Comparison of ENCODE assay signal across 8 cellular contexts in the genomic region with DNA sequence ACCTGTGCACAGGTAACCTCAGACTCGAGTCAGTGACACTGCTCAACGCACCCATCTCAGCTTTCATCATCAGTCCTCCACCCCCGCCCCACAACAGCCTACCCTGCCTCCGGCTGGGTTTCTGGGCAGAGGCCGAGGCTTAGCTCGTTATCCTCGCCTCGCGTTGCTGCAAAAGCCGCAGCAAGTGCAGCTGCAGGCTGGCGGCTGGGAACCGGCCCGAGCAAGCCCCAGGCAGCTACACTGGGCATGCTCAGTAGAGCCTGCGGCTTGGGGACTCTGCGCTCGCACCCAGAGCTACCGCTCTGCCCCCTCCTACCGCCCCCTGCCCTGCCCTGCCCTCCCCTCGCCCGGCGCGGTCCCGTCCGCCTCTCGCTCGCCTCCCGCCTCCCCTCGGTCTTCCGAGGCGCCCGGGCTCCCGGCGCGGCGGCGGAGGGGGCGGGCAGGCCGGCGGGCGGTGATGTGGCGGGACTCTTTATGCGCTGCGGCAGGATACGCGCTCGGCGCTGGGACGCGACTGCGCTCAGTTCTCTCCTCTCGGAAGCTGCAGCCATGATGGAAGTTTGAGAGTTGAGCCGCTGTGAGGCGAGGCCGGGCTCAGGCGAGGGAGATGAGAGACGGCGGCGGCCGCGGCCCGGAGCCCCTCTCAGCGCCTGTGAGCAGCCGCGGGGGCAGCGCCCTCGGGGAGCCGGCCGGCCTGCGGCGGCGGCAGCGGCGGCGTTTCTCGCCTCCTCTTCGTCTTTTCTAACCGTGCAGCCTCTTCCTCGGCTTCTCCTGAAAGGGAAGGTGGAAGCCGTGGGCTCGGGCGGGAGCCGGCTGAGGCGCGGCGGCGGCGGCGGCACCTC. TPM values are rescaled to one million over a fixed set of nuclear protein-coding genes. Genes with fewer than 3 reads are reported as not detected.
DNase-seq lines count a peak whose midpoint lies in the region; ATAC-seq and TF ChIP-seq lines count a peak whose summit lies in the region.

A gene with protein sequence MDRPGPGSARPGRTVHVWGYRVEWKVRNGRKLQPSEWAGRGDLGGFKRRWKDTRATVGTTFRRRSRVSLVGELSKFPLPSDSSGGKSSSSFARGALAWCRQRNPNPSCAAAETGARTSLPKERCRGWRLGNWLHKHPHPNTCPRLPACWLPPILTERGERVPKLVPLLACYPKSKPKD (minus strand): TSS at position 432 of the 842 bp plus-strand sequence. CDS start 1,046 bp downstream, outside the sequence.
A gene (plus strand): TSS at position 524 of the 842 bp plus-strand sequence. CDS start 845 bp downstream, outside the sequence.

- peak within 1 kb of the TSS; percentile 91 for H3K4me3 Mint-ChIP-seq in activated CD4-positive, alpha-beta T cell treated with anti-CD3 and anti-CD28 coated beads for 36 hours
- H3K4me3 Mint-ChIP-seq in chondrocyte (ENCODE audit: unreplicated experiment): peak within 1 kb of the TSS; percentile 98

- POLR2A ChIA-PET in activated CD4-positive, alpha-beta T cell treated with anti-CD3 and anti-CD28 coated beads for 36 hours (lab: Charles Lee): interaction anchor here (0.7 to 2.5 kb wide), 4 partner anchors 16 to 719 kb away, joined by 3 to 17 read pairs (median 6); a partner anchor contains a TSS

- H3K27ac Mint-ChIP-seq in activated CD4-positive, alpha-beta T cell treated with anti-CD3 and anti-CD28 coated beads for 36 hours: peak within 1 kb of the TSS; percentile 92
- H3K27ac Mint-ChIP-seq in chondrocyte (ENCODE audit: unreplicated experiment): peak within 1 kb of the TSS; percentile 97

- peak; percentile 96 for DNase-seq in ACHN
- DNase-seq in NCI-H446 (lab: John Stamatoyannopoulos, UW): peak; percentile 61 to 90
- DNase-seq in activated CD4-positive, alpha-beta T cell treated with anti-CD3 and anti-CD28 coated beads for 36 hours: peak; percentile 91
- peak; percentile 97 for DNase-seq in chondrocyte (ENCODE audit: low spot score)
- DNase-seq in kidney tubule cell (ENCODE audit: low spot score): peak; percentile 95
- DNase-seq in stimulated activated CD4-positive, alpha-beta T cell treated with anti-CD3 and anti-CD28 coated beads, Interleukin-15, amount 100 ng/mL, for 24 hours: peak; percentile 88

- intact Hi-C loops in activated CD4-positive, alpha-beta T cell treated with anti-CD3 and anti-CD28 coated beads for 36 hours (cut with DNase I, micrococcal nuclease): loop anchor here (1.0 to 10.0 kb wide), 11 partner anchors 64 to 1131 kb away; a partner anchor contains a TSS

- ATAC-seq in GM18873 (IDR thresholded peaks at IDR 0.05; ENCODE audit: low FRiP score, unreplicated experiment): peak; percentile 29
- ATAC-seq in HG03175 (IDR thresholded peaks at IDR 0.05; ENCODE audit: unreplicated experiment): peak; percentile 41
- ATAC-seq in activated CD4-positive, alpha-beta T cell treated with anti-CD3 and anti-CD28 coated beads for 36 hours: peak; percentile 71

- peaks cover 35% of the 10 kb centered on the region for H3K4me1 Mint-ChIP-seq in activated CD4-positive, alpha-beta T cell treated with anti-CD3 and anti-CD28 coated beads for 36 hours
- H3K4me1 Mint-ChIP-seq in chondrocyte (ENCODE audit: low read depth): peaks cover 27% of the 10 kb centered on the region

- in situ Hi-C loops in ACHN (cut with HindIII; ENCODE audit: low pct_ligation_motif_present, low pct_unique_long_range_greater_than_20kb, low sequenced_read_pairs): loop anchor here (25.0 kb wide), 1 partner anchor 699 kb away; no protein-coding TSS in a partner anchor

- no peaks in the 10 kb centered on the region for H3K27me3 Mint-ChIP-seq in activated CD4-positive, alpha-beta T cell treated with anti-CD3 and anti-CD28 coated beads for 36 hours
- no peaks in the 10 kb centered on the region for H3K27me3 Mint-ChIP-seq in chondrocyte (ENCODE audit: low read depth)

- CTCF ChIA-PET in activated CD4-positive, alpha-beta T cell treated with anti-CD3 and anti-CD28 coated beads for 36 hours (lab: Charles Lee): interaction anchor here (0.6 to 1.8 kb wide), 4 partner anchors 29 to 251 kb away, joined by 3 to 12 read pairs (median 4); a partner anchor contains a TSS

- peaks cover 20% of the 10 kb centered on the region for H3K36me3 Mint-ChIP-seq in activated CD4-positive, alpha-beta T cell treated with anti-CD3 and anti-CD28 coated beads for 36 hours (ENCODE audit: low read depth)
- H3K36me3 Mint-ChIP-seq in chondrocyte (ENCODE audit: low read depth): peaks cover 1% of the 10 kb centered on the region

- H3K9me3 Mint-ChIP-seq in activated CD4-positive, alpha-beta T cell treated with anti-CD3 and anti-CD28 coated beads for 36 hours (ENCODE audit: low read depth): no peaks in the 10 kb centered on the region
- no peaks in the 10 kb centered on the region for H3K9me3 Mint-ChIP-seq in chondrocyte (ENCODE audit: low read depth)

- TF ChIP-seq CTCF in chondrocyte (IDR thresholded peaks at IDR 0.05): no peak

RNA-seq across cellular contexts. Expression of the first gene that starts in this region (rescaled TPM):
- under 1 TPM; 0.30 to 0.34 TPM for total RNA-seq in activated CD4-positive, alpha-beta T cell treated with anti-CD3 and anti-CD28 coated beads for 36 hours
- 0.62 to 0.82 TPM (median 0.72 TPM) in 3 replicates for total RNA-seq in chondrocyte

RNA-seq across cellular contexts. Expression of the second gene that starts in this region (rescaled TPM):
- 10 to 100 TPM; 38.1 to 42.1 TPM for total RNA-seq in activated CD4-positive, alpha-beta T cell treated with anti-CD3 and anti-CD28 coated beads for 36 hours
- 82.9 to 85.4 TPM (median 83.5 TPM) in 3 replicates for total RNA-seq in chondrocyte

Comparison
In these comparisons a context has a peak if more than half of its experiments do, and no peak if none do; other contexts are left out.
1. Peak in every context shown above with its lines: DNase-seq and ATAC-seq.